In the genomic region with DNA sequence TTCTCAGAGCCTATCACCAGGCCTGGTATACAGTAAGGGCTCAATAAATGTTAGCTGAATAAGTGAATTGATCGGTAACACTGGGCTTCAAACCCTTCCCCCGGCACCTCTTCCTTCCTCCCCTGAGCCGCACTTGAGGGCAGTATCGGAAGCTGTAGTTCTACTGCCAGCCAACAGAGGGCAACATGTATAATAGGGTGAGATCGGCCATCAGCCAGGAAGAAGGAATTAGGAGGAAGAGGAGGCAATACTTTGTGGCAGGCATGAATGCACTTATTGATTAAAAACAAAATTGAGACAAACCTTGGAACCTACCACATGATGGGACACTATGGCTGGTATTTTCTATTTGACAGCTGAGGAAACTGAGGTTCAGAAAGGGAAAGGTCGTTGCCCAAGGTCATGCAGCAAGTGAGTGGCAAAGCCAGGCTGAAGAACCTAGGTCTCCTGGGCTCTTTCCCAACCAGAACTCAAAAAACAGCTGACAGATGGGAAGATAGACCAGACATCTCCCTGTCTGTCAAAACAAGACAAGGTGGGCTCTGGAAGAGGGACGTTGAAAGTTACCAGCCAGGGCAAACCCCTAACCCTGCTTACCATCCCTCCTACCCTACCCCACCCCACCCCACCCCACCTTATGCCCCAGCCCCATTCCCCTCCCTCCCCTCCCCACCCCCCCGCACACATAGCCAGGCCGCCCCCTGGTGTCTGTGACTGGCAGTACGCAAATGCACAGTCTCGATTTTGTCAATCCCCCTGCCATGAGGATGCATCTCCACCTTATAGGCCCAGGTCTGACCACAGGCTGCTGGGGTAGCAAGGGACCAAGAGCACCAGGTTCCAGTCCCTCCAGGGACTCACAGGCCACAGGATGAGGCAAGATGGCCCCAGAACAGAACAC, we compare ENCODE assay signal across 1 cellular context.
TF ChIP-seq lines count a peak whose summit lies in the region.

No MANE protein-coding gene starts in this region.

TF ChIP-seq in K562, 482 proteins besides CTCF, POLR2A, EP300 and RAD21 (continued from another document and continues in another):
- TF ChIP-seq, protein P1, sequence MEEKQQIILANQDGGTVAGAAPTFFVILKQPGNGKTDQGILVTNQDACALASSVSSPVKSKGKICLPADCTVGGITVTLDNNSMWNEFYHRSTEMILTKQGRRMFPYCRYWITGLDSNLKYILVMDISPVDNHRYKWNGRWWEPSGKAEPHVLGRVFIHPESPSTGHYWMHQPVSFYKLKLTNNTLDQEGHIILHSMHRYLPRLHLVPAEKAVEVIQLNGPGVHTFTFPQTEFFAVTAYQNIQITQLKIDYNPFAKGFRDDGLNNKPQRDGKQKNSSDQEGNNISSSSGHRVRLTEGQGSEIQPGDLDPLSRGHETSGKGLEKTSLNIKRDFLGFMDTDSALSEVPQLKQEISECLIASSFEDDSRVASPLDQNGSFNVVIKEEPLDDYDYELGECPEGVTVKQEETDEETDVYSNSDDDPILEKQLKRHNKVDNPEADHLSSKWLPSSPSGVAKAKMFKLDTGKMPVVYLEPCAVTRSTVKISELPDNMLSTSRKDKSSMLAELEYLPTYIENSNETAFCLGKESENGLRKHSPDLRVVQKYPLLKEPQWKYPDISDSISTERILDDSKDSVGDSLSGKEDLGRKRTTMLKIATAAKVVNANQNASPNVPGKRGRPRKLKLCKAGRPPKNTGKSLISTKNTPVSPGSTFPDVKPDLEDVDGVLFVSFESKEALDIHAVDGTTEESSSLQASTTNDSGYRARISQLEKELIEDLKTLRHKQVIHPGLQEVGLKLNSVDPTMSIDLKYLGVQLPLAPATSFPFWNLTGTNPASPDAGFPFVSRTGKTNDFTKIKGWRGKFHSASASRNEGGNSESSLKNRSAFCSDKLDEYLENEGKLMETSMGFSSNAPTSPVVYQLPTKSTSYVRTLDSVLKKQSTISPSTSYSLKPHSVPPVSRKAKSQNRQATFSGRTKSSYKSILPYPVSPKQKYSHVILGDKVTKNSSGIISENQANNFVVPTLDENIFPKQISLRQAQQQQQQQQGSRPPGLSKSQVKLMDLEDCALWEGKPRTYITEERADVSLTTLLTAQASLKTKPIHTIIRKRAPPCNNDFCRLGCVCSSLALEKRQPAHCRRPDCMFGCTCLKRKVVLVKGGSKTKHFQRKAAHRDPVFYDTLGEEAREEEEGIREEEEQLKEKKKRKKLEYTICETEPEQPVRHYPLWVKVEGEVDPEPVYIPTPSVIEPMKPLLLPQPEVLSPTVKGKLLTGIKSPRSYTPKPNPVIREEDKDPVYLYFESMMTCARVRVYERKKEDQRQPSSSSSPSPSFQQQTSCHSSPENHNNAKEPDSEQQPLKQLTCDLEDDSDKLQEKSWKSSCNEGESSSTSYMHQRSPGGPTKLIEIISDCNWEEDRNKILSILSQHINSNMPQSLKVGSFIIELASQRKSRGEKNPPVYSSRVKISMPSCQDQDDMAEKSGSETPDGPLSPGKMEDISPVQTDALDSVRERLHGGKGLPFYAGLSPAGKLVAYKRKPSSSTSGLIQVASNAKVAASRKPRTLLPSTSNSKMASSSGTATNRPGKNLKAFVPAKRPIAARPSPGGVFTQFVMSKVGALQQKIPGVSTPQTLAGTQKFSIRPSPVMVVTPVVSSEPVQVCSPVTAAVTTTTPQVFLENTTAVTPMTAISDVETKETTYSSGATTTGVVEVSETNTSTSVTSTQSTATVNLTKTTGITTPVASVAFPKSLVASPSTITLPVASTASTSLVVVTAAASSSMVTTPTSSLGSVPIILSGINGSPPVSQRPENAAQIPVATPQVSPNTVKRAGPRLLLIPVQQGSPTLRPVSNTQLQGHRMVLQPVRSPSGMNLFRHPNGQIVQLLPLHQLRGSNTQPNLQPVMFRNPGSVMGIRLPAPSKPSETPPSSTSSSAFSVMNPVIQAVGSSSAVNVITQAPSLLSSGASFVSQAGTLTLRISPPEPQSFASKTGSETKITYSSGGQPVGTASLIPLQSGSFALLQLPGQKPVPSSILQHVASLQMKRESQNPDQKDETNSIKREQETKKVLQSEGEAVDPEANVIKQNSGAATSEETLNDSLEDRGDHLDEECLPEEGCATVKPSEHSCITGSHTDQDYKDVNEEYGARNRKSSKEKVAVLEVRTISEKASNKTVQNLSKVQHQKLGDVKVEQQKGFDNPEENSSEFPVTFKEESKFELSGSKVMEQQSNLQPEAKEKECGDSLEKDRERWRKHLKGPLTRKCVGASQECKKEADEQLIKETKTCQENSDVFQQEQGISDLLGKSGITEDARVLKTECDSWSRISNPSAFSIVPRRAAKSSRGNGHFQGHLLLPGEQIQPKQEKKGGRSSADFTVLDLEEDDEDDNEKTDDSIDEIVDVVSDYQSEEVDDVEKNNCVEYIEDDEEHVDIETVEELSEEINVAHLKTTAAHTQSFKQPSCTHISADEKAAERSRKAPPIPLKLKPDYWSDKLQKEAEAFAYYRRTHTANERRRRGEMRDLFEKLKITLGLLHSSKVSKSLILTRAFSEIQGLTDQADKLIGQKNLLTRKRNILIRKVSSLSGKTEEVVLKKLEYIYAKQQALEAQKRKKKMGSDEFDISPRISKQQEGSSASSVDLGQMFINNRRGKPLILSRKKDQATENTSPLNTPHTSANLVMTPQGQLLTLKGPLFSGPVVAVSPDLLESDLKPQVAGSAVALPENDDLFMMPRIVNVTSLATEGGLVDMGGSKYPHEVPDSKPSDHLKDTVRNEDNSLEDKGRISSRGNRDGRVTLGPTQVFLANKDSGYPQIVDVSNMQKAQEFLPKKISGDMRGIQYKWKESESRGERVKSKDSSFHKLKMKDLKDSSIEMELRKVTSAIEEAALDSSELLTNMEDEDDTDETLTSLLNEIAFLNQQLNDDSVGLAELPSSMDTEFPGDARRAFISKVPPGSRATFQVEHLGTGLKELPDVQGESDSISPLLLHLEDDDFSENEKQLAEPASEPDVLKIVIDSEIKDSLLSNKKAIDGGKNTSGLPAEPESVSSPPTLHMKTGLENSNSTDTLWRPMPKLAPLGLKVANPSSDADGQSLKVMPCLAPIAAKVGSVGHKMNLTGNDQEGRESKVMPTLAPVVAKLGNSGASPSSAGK (IDR thresholded peaks at IDR 0.05), result no peak
- TF ChIP-seq ZZZ3 (IDR thresholded peaks at IDR 0.05) (no peak), KAT7 (CRISPR knock-in tag; IDR thresholded peaks at IDR 0.05; ENCODE audit: borderline replicate concordance) (no peak), DACH1 (IDR thresholded peaks at IDR 0.05; ENCODE audit: partially characterized antibody) (peak; percentile 11), XRCC5 (IDR thresholded peaks at IDR 0.05; ENCODE audit: low read depth, low read length) (peak; percentile 74; the same call in 1 of the 2 replicates), KDM2B (CRISPR knock-in tag; IDR thresholded peaks at IDR 0.05) (no peak), CHD1 (IDR thresholded peaks at IDR 0.05; ENCODE audit: low read length) (no peak), ZNF764 (CRISPR knock-in tag; IDR thresholded peaks at IDR 0.05; ENCODE audit: low read depth) (no peak), ATF1 (CRISPR knock-in tag; IDR thresholded peaks at IDR 0.05) (no peak), ATF1 (tag; IDR thresholded peaks at IDR 0.05) (no peak), CHD4 (IDR thresholded peaks at IDR 0.05; ENCODE audit: insufficient read depth, insufficient replicate concordance, low read depth, low read length, poor library complexity, severe bottlenecking) (no peak), KLF6 (CRISPR knock-in tag; IDR thresholded peaks at IDR 0.05; ENCODE audit: borderline replicate concordance) (no peak), ESRRA (IDR thresholded peaks at IDR 0.05; ENCODE audit: borderline replicate concordance, low read depth) (peak; percentile 98), SREBF2 (CRISPR knock-in tag; IDR thresholded peaks at IDR 0.05) (no peak), TAF1 (IDR thresholded peaks at IDR 0.05; ENCODE audit: control insufficient read depth, extremely low read depth, insufficient read depth, low read length, severe bottlenecking) (no peak), TEAD4 (IDR thresholded peaks at IDR 0.05; ENCODE audit: low read length) (no peak), TEAD4 (CRISPR knock-in tag; IDR thresholded peaks at IDR 0.05; ENCODE audit: borderline replicate concordance) (no peak), TRIM24 (IDR thresholded peaks at IDR 0.05) (no peak), GABPA (tag; conservative IDR thresholded peaks at IDR 0.05; ENCODE audit: low read depth) (peak; percentile 93), GATAD2B (IDR thresholded peaks at IDR 0.05; ENCODE audit: borderline replicate concordance) (no peak), TAF9B (IDR thresholded peaks at IDR 0.05; ENCODE audit: partially characterized antibody) (no peak), SMAD4 (CRISPR knock-in tag; conservative IDR thresholded peaks at IDR 0.05) (0 out of 2 replicates have a peak, but pooled peaks have one; percentile 21), ATF2 (CRISPR knock-in tag; IDR thresholded peaks at IDR 0.05) (no peak), ZNF707 (CRISPR knock-in tag; conservative IDR thresholded peaks at IDR 0.05) (no peak), POLR2G (IDR thresholded peaks at IDR 0.05; ENCODE audit: low read depth, low read length) (no peak), ZKSCAN8 (CRISPR knock-in tag; IDR thresholded peaks at IDR 0.05) (peak; percentile 66; the same call in 1 of the 2 replicates)
- TF ChIP-seq, protein P2, sequence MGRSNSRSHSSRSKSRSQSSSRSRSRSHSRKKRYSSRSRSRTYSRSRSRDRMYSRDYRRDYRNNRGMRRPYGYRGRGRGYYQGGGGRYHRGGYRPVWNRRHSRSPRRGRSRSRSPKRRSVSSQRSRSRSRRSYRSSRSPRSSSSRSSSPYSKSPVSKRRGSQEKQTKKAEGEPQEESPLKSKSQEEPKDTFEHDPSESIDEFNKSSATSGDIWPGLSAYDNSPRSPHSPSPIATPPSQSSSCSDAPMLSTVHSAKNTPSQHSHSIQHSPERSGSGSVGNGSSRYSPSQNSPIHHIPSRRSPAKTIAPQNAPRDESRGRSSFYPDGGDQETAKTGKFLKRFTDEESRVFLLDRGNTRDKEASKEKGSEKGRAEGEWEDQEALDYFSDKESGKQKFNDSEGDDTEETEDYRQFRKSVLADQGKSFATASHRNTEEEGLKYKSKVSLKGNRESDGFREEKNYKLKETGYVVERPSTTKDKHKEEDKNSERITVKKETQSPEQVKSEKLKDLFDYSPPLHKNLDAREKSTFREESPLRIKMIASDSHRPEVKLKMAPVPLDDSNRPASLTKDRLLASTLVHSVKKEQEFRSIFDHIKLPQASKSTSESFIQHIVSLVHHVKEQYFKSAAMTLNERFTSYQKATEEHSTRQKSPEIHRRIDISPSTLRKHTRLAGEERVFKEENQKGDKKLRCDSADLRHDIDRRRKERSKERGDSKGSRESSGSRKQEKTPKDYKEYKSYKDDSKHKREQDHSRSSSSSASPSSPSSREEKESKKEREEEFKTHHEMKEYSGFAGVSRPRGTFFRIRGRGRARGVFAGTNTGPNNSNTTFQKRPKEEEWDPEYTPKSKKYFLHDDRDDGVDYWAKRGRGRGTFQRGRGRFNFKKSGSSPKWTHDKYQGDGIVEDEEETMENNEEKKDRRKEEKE (IDR thresholded peaks at IDR 0.05; ENCODE audit: borderline replicate concordance in 1 of 2, control insufficient read depth in 1 of 2, low read depth in 2 of 2, low read length in 1 of 2), result no peak
- TF ChIP-seq, protein P3, sequence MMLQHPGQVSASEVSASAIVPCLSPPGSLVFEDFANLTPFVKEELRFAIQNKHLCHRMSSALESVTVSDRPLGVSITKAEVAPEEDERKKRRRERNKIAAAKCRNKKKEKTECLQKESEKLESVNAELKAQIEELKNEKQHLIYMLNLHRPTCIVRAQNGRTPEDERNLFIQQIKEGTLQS (IDR thresholded peaks at IDR 0.05), result no peak
- TF ChIP-seq, protein P3 (CRISPR knock-in tag; conservative IDR thresholded peaks at IDR 0.05), result no peak
- TF ChIP-seq, protein P4, sequence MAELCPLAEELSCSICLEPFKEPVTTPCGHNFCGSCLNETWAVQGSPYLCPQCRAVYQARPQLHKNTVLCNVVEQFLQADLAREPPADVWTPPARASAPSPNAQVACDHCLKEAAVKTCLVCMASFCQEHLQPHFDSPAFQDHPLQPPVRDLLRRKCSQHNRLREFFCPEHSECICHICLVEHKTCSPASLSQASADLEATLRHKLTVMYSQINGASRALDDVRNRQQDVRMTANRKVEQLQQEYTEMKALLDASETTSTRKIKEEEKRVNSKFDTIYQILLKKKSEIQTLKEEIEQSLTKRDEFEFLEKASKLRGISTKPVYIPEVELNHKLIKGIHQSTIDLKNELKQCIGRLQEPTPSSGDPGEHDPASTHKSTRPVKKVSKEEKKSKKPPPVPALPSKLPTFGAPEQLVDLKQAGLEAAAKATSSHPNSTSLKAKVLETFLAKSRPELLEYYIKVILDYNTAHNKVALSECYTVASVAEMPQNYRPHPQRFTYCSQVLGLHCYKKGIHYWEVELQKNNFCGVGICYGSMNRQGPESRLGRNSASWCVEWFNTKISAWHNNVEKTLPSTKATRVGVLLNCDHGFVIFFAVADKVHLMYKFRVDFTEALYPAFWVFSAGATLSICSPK (IDR thresholded peaks at IDR 0.05; ENCODE audit: borderline replicate concordance), result no peak
- TF ChIP-seq, protein P5, sequence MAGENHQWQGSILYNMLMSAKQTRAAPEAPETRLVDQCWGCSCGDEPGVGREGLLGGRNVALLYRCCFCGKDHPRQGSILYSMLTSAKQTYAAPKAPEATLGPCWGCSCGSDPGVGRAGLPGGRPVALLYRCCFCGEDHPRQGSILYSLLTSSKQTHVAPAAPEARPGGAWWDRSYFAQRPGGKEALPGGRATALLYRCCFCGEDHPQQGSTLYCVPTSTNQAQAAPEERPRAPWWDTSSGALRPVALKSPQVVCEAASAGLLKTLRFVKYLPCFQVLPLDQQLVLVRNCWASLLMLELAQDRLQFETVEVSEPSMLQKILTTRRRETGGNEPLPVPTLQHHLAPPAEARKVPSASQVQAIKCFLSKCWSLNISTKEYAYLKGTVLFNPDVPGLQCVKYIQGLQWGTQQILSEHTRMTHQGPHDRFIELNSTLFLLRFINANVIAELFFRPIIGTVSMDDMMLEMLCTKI (IDR thresholded peaks at IDR 0.05; ENCODE audit: partially characterized antibody), result no peak
